ENCODE assay signal across 1 cellular context in the genomic region with DNA sequence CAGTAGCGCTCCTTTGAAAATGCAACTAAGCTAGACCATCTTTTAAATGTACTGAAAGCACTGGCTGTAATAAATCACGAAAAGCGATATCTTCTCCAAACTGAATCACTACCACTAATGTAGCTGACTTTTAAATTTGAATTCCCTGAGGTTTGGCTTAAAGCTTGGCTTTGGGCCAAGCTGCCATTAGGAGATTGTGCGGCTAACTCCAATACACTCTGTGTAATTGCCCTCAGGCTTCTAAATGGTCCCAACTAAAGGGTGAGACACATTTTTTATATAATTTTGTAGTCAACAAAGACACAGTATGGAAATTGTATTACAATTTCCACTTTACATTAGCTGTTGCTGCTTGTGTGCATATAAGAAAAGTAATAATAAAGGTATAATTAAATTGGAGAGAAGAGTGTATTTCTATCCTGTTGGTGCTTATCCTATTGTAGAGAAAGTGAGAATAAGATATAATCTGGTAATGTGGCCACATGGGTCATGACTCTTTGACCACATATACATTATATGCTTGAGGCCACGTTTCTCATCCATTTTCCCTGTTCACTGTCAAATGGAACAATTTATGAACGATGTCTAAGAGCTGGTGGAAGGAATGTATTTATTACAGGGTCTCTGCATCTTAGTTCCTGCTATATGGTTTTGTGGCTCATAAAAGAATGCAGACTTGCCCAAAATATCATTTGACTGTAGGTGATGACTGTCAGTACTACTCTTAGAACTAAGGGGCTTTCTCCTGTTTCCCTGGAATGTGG.
TF ChIP-seq lines count a peak whose summit lies in the region.

No MANE protein-coding gene starts in this region.

TF ChIP-seq in GM23338, 12 proteins besides CTCF, POLR2A, EP300 and RAD21 (continued from another document):
- TF ChIP-seq, protein P1, sequence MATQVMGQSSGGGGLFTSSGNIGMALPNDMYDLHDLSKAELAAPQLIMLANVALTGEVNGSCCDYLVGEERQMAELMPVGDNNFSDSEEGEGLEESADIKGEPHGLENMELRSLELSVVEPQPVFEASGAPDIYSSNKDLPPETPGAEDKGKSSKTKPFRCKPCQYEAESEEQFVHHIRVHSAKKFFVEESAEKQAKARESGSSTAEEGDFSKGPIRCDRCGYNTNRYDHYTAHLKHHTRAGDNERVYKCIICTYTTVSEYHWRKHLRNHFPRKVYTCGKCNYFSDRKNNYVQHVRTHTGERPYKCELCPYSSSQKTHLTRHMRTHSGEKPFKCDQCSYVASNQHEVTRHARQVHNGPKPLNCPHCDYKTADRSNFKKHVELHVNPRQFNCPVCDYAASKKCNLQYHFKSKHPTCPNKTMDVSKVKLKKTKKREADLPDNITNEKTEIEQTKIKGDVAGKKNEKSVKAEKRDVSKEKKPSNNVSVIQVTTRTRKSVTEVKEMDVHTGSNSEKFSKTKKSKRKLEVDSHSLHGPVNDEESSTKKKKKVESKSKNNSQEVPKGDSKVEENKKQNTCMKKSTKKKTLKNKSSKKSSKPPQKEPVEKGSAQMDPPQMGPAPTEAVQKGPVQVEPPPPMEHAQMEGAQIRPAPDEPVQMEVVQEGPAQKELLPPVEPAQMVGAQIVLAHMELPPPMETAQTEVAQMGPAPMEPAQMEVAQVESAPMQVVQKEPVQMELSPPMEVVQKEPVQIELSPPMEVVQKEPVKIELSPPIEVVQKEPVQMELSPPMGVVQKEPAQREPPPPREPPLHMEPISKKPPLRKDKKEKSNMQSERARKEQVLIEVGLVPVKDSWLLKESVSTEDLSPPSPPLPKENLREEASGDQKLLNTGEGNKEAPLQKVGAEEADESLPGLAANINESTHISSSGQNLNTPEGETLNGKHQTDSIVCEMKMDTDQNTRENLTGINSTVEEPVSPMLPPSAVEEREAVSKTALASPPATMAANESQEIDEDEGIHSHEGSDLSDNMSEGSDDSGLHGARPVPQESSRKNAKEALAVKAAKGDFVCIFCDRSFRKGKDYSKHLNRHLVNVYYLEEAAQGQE (IDR thresholded peaks at IDR 0.05; ENCODE audit: unreplicated experiment): no peak
- TF ChIP-seq CREB1 (CRISPR knock-in tag; IDR thresholded peaks at IDR 0.05; ENCODE audit: low read depth) (no peak), JUNB (IDR thresholded peaks at IDR 0.05; ENCODE audit: unreplicated experiment) (no peak), ZNF114 (CRISPR knock-in tag; IDR thresholded peaks at IDR 0.05) (no peak), NANOG (IDR thresholded peaks at IDR 0.05; ENCODE audit: borderline replicate concordance) (no peak)
